In genomic region chr5:155689403-155689802, GRCh38 we compare ENCODE assay signal across 12 cellular contexts.
"Had no signal": no experiment of that assay in that cellular context is flagged by ENCODE, and none has a peak within 500 bp of the region (broad histone marks: within the 10 kb centered on the region; RNA-seq: fewer than 3 reads in every experiment).

No MANE protein-coding gene starts in this region.

- H3K27ac Mint-ChIP-seq: activated CD8-positive, alpha-beta T cell treated with anti-CD3 and anti-CD28 coated beads, Interleukin-2, amount 10 ng/mL, durations not matched to agents 7 days and 5 days; activated naive CD8-positive, alpha-beta T cell treated with anti-CD3 and anti-CD28 coated beads, Interleukin-2, amount 50 U/mL, for 24 hours; nephron progenitor cell; stimulated activated naive CD8-positive, alpha-beta T cell treated with anti-CD3 and anti-CD28 coated beads, Interleukin-15, Interleukin-2, amounts not matched to agents 100 ng/mL and 50 ng/mL, for 24 hours had no signal

- H3K4me1 ChIP-seq: foreskin keratinocyte, upper lobe of left lung had no signal

- H3K4me3 ChIP-seq: cardiac muscle cell, upper lobe of left lung had no signal

- H3K27ac ChIP-seq: cardiac muscle cell, foreskin keratinocyte, upper lobe of left lung had no signal

- H3K9me3 ChIP-seq: upper lobe of left lung had no signal

- H3K4me1 Mint-ChIP-seq: activated naive CD8-positive, alpha-beta T cell treated with anti-CD3 and anti-CD28 coated beads, Interleukin-2, amount 50 U/mL, for 24 hours had no signal

- H3K36me3 ChIP-seq: cardiac muscle cell, upper lobe of left lung had no signal

- DNase-seq: activated CD4-positive, alpha-beta T cell treated with anti-CD3 and anti-CD28 coated beads for 4 hours; activated CD8-positive, alpha-beta memory T cell treated with anti-CD3 and anti-CD28 coated beads, Interleukin-2, amount 50 U/mL, for 48 hours; activated CD8-positive, alpha-beta T cell treated with anti-CD3 and anti-CD28 coated beads, Interleukin-2, amount 10 ng/mL, durations not matched to agents 7 days and 5 days; activated naive CD4-positive, alpha-beta T cell treated with Interleukin-2 at 50 U/mL for 16 hours; activated naive CD8-positive, alpha-beta T cell treated with anti-CD3 and anti-CD28 coated beads, Interleukin-2, amount 50 U/mL, for 24 hours; foreskin keratinocyte; nephron progenitor cell; stimulated activated CD4-positive, alpha-beta T cell treated with anti-CD3 and anti-CD28 coated beads, Interleukin-4, amount 100 ng/mL, for 1 hour; stimulated activated CD8-positive, alpha-beta memory T cell treated with anti-CD3 and anti-CD28 coated beads, Interleukin-4, amount 100 ng/mL, for 48 hours; upper lobe of left lung had no signal

- H3K4me3 Mint-ChIP-seq: activated CD8-positive, alpha-beta T cell treated with anti-CD3 and anti-CD28 coated beads, Interleukin-2, amount 10 ng/mL, durations not matched to agents 7 days and 5 days; activated naive CD8-positive, alpha-beta T cell treated with anti-CD3 and anti-CD28 coated beads, Interleukin-2, amount 50 U/mL, for 24 hours; nephron progenitor cell; stimulated activated naive CD8-positive, alpha-beta T cell treated with anti-CD3 and anti-CD28 coated beads, Interleukin-15, Interleukin-2, amounts not matched to agents 100 ng/mL and 50 ng/mL, for 24 hours had no signal

- H3K9me3 Mint-ChIP-seq: activated naive CD8-positive, alpha-beta T cell treated with anti-CD3 and anti-CD28 coated beads, Interleukin-2, amount 50 U/mL, for 24 hours; stimulated activated naive CD8-positive, alpha-beta T cell treated with anti-CD3 and anti-CD28 coated beads, Interleukin-15, Interleukin-2, amounts not matched to agents 100 ng/mL and 50 ng/mL, for 24 hours had no signal

- ATAC-seq: activated CD8-positive, alpha-beta T cell treated with anti-CD3 and anti-CD28 coated beads, Interleukin-2, amount 10 ng/mL, durations not matched to agents 7 days and 5 days; activated naive CD8-positive, alpha-beta T cell treated with anti-CD3 and anti-CD28 coated beads, Interleukin-2, amount 50 U/mL, for 24 hours; foreskin keratinocyte had no signal

- H3K27me3 ChIP-seq: cardiac muscle cell, foreskin keratinocyte, upper lobe of left lung had no signal
